In genomic region chr2:171523969-171524401, GRCh38 we compare ENCODE assay signal across 7 cellular contexts. TPM values are rescaled to one million over a fixed set of nuclear protein-coding genes. Genes with fewer than 3 reads are reported as not detected.
DNase-seq lines count a peak whose midpoint lies in the region; ATAC-seq, FAIRE-seq and TF ChIP-seq lines count a peak whose summit lies in the region.

No MANE protein-coding gene starts in this region.

- DNase-seq in HCEC 1CT (peak; percentile 29), small intestine (peak; percentile 59), COLO829 (ENCODE audit: low spot score) (no peak), GM19238 (ENCODE audit: insufficient read length, low spot score) (no peak)
- DNase-seq in activated CD8-positive, alpha-beta T cell treated with anti-CD3 and anti-CD28 coated beads for 36 hours = no peak

- H3K4me3 Mint-ChIP-seq in activated CD8-positive, alpha-beta T cell treated with anti-CD3 and anti-CD28 coated beads for 36 hours = peak overlapping the region; percentile 80

- peaks cover 0 to 4% of the 10 kb centered on the region in 2 donors for H3K36me3 ChIP-seq in small intestine (ENCODE audit: control insufficient read depth in 2 of 2, insufficient read depth in 2 of 2, low read length in 2 of 2)

- TF ChIP-seq CTCF in activated CD8-positive, alpha-beta T cell treated with anti-CD3 and anti-CD28 coated beads for 36 hours (IDR thresholded peaks at IDR 0.05) = no peak

- 19 to 25% (median 21%) methylated on average over 7 of the region's 7 CpGs for WGBS in small intestine, 3 donors

- H3K4me3 ChIP-seq in iPS-11a (ENCODE audit: low read depth, low read length) (peak overlapping the region; percentile 75), small intestine (ENCODE audit: low read depth in 1 of 2, low read length in 2 of 2) (peak overlapping the region in 1 of 2 donors; percentile 88)

- CTCF ChIA-PET in activated CD8-positive, alpha-beta T cell treated with anti-CD3 and anti-CD28 coated beads for 36 hours (lab: Charles Lee) = no interaction called here

- H3K9me3 Mint-ChIP-seq in activated CD8-positive, alpha-beta T cell treated with anti-CD3 and anti-CD28 coated beads for 36 hours = no peaks in the 10 kb centered on the region

- H3K27me3 ChIP-seq in small intestine (ENCODE audit: control insufficient read depth in 2 of 2, insufficient read depth in 2 of 2, low read length in 2 of 2) = no peaks in the 10 kb centered on the region

- no peaks in the 10 kb centered on the region for H3K4me1 ChIP-seq in small intestine (ENCODE audit: control insufficient read depth in 2 of 2, insufficient read depth in 1 of 2, low read depth in 1 of 2, low read length in 1 of 2)

- peak overlapping the region; percentile 81 to 84 for H3K27ac ChIP-seq in small intestine (ENCODE audit: low read depth in 1 of 2, low read length in 1 of 2)

- no peak for FAIRE-seq in small intestine (lab: Jason Lieb, UNC)

- H3K36me3 Mint-ChIP-seq in activated CD8-positive, alpha-beta T cell treated with anti-CD3 and anti-CD28 coated beads for 36 hours (ENCODE audit: low read depth) = no peaks in the 10 kb centered on the region

- peaks cover 41% of the 10 kb centered on the region for H3K27me3 Mint-ChIP-seq in activated CD8-positive, alpha-beta T cell treated with anti-CD3 and anti-CD28 coated beads for 36 hours

- no peak for ATAC-seq in activated CD8-positive, alpha-beta T cell treated with anti-CD3 and anti-CD28 coated beads for 36 hours
- no peak for ATAC-seq in GM19351 (IDR thresholded peaks at IDR 0.05; ENCODE audit: unreplicated experiment)

- H3K4me1 Mint-ChIP-seq in activated CD8-positive, alpha-beta T cell treated with anti-CD3 and anti-CD28 coated beads for 36 hours (ENCODE audit: low read depth) = peaks cover 4% of the 10 kb centered on the region

- intact Hi-C loops in activated CD8-positive, alpha-beta T cell treated with anti-CD3 and anti-CD28 coated beads for 36 hours (cut with micrococcal nuclease) = no loop called here

- H3K9me3 ChIP-seq in small intestine (ENCODE audit: control insufficient read depth, low read depth) = no peaks in the 10 kb centered on the region

- POLR2A ChIA-PET in activated CD8-positive, alpha-beta T cell treated with anti-CD3 and anti-CD28 coated beads for 36 hours (lab: Charles Lee) = no interaction called here

- no peak overlapping the region for H3K27ac Mint-ChIP-seq in activated CD8-positive, alpha-beta T cell treated with anti-CD3 and anti-CD28 coated beads for 36 hours

RNA-seq across cellular contexts. Expression of gene CYBRD1, which starts 1.7 kb away (rescaled TPM):
- total RNA-seq in activated CD8-positive, alpha-beta T cell treated with anti-CD3 and anti-CD28 coated beads for 36 hours = 1 to 10 TPM in 1 of 2 experiments, under 1 TPM in 1; 0.79 to 1.2 TPM
- polyA plus RNA-seq in small intestine = 100 to 1,000 TPM in 2 of 3 donors, 10 to 100 TPM in 1; 97.7 to 305 (median 266) TPM

Comparison
In these comparisons a context has a peak if more than half of its experiments do, and no peak if none do; other contexts are left out.
1. DNase-seq: peak in HCEC 1CT (single experiment) and small intestine (single experiment); none in activated CD8-positive, alpha-beta T cell treated with anti-CD3 and anti-CD28 coated beads for 36 hours (single experiment), COLO829 (single experiment) and GM19238 (single experiment).